In genomic region chr10:3782099-3782455, GRCh38 we compare ENCODE assay signal across 8 cellular contexts. TPM values are rescaled to one million over a fixed set of nuclear protein-coding genes. Genes with fewer than 3 reads are reported as not detected.
A peak's percentile ranks its signal among the peaks of the same experiment; 100 is the strongest.
DNase-seq lines count a peak whose midpoint lies in the region; ATAC-seq lines count a peak whose summit lies in the region.

No MANE protein-coding gene starts in this region.

- peaks cover 76% of the 10 kb centered on the region for H3K36me3 Mint-ChIP-seq in activated T-cell treated with anti-CD3 and anti-CD28 coated beads, Interleukin-2, amount 50 U/mL, for 24 hours (ENCODE audit: low read depth)

- peak overlapping the region; percentile 96 for H3K4me3 ChIP-seq in adipocyte (ENCODE audit: low read length)
- H3K4me3 ChIP-seq in thymus (ENCODE audit: low read length), result peak overlapping the region; percentile 100

- H3K4me3 Mint-ChIP-seq in activated T-cell treated with anti-CD3 and anti-CD28 coated beads, Interleukin-2, amount 50 U/mL, for 24 hours, result peak overlapping the region; percentile 87

- DNase-seq in activated T-cell treated with anti-CD3 and anti-CD28 coated beads, Interleukin-2, amount 50 U/mL, for 24 hours, result peak; percentile 44
- no peak for DNase-seq in activated T-cell treated with anti-CD3 and anti-CD28 coated beads for 4 hours
- DNase-seq in adipocyte (ENCODE audit: low read depth), result peak; percentile 69
- DNase-seq in left kidney (ENCODE audit: low read depth, low spot score), result peak; percentile 39
- no peak for DNase-seq in AG20443 (ENCODE audit: low spot score)
- DNase-seq in NCI-H1417 (lab: John Stamatoyannopoulos, UW), result no peak

- peak overlapping the region; percentile 99 for H3K27ac ChIP-seq in thymus (ENCODE audit: low read depth)

- H3K27me3 Mint-ChIP-seq in activated T-cell treated with anti-CD3 and anti-CD28 coated beads, Interleukin-2, amount 50 U/mL, for 24 hours, result no peaks in the 10 kb centered on the region

- H3K27ac Mint-ChIP-seq in activated T-cell treated with anti-CD3 and anti-CD28 coated beads, Interleukin-2, amount 50 U/mL, for 24 hours, result peak overlapping the region; percentile 96

- 72% methylated on average over 9 of the region's 9 CpGs for WGBS in thymus

- peaks cover 70% of the 10 kb centered on the region for H3K4me1 Mint-ChIP-seq in activated T-cell treated with anti-CD3 and anti-CD28 coated beads, Interleukin-2, amount 50 U/mL, for 24 hours (ENCODE audit: low read depth)

- H3K4me1 ChIP-seq in adipocyte (ENCODE audit: control insufficient read depth, insufficient read depth, low read length), result peaks cover 54% of the 10 kb centered on the region
- H3K4me1 ChIP-seq in thymus (ENCODE audit: control insufficient read depth, insufficient read depth, low read length), result peaks cover 30% of the 10 kb centered on the region

- peak overlapping the region; percentile 100 for H3K9ac ChIP-seq in adipocyte (ENCODE audit: low read length)

- H3K9me3 ChIP-seq in adipocyte (ENCODE audit: control insufficient read depth, low read length), result no peaks in the 10 kb centered on the region
- H3K9me3 ChIP-seq in thymus (ENCODE audit: control insufficient read depth), result no peaks in the 10 kb centered on the region

- H3K27me3 ChIP-seq in adipocyte (replicated peaks; ENCODE audit: control insufficient read depth, insufficient read depth, low read length) (no peaks in the 10 kb centered on the region), thymus (ENCODE audit: control insufficient read depth, insufficient read depth) (no peaks in the 10 kb centered on the region)

- no peak for ATAC-seq in GM21529 (IDR thresholded peaks at IDR 0.05; ENCODE audit: unreplicated experiment)

- H3K9me3 Mint-ChIP-seq in activated T-cell treated with anti-CD3 and anti-CD28 coated beads, Interleukin-2, amount 50 U/mL, for 24 hours, result no peaks in the 10 kb centered on the region

- H3K36me3 ChIP-seq in adipocyte (ENCODE audit: control insufficient read depth, insufficient read depth, low read length, severe bottlenecking), result peaks cover 49% of the 10 kb centered on the region
- H3K36me3 ChIP-seq in thymus (ENCODE audit: control insufficient read depth, insufficient read depth), result peaks cover 47% of the 10 kb centered on the region

RNA-seq across cellular contexts. Expression of gene KLF6, which starts 2.9 kb away (rescaled TPM):
- polyA plus RNA-seq in thymus, result 65.8 TPM

Comparison
In these comparisons a context has a peak if more than half of its experiments do, and no peak if none do; other contexts are left out.
1. DNase-seq: peak in activated T-cell treated with anti-CD3 and anti-CD28 coated beads, Interleukin-2, amount 50 U/mL, for 24 hours (single experiment), adipocyte (single experiment) and left kidney (single experiment); none in activated T-cell treated with anti-CD3 and anti-CD28 coated beads for 4 hours (single experiment), AG20443 (single experiment) and NCI-H1417 (0 of 3).